ENCODE assay signal across 1 cellular context in the genomic region with DNA sequence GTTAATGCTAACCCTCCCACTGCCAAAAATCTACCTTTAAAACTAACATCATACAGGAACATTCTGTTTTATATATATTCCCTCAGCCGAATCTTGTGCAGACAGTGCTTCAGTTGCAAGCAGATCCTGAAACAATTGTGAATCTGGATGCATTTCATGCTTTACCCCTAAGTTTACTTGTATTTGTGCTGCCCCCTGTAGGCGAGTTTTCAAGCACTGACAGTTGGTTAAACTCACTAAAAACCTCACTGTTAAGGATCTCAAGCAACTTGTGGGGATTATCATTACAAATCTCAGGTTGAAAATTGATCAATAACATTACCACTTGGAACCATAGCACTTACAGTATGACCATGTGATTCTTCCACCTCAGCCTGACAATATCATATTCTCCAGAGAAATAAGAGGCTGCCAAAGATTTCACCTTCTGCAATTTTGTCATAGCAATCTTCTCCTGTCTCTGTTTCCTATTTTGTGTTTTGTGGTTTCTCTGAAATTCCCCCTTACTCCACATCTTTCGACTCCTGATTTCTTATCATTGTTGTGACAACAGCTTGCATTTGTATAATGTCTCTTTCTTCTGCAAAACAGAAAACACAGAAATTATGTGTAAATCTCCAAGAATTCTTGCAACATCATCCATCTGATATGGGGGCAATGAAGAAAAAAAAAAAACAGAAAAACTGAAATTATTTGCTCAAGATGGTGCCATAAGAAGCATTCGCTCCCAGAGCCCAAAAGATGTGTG.
TF ChIP-seq lines count a peak whose summit lies in the region.

No MANE protein-coding gene starts in this region.

TF ChIP-seq in GM23338, 12 proteins besides CTCF, POLR2A, EP300 and RAD21 (continued from another document):
- TF ChIP-seq, protein P1, sequence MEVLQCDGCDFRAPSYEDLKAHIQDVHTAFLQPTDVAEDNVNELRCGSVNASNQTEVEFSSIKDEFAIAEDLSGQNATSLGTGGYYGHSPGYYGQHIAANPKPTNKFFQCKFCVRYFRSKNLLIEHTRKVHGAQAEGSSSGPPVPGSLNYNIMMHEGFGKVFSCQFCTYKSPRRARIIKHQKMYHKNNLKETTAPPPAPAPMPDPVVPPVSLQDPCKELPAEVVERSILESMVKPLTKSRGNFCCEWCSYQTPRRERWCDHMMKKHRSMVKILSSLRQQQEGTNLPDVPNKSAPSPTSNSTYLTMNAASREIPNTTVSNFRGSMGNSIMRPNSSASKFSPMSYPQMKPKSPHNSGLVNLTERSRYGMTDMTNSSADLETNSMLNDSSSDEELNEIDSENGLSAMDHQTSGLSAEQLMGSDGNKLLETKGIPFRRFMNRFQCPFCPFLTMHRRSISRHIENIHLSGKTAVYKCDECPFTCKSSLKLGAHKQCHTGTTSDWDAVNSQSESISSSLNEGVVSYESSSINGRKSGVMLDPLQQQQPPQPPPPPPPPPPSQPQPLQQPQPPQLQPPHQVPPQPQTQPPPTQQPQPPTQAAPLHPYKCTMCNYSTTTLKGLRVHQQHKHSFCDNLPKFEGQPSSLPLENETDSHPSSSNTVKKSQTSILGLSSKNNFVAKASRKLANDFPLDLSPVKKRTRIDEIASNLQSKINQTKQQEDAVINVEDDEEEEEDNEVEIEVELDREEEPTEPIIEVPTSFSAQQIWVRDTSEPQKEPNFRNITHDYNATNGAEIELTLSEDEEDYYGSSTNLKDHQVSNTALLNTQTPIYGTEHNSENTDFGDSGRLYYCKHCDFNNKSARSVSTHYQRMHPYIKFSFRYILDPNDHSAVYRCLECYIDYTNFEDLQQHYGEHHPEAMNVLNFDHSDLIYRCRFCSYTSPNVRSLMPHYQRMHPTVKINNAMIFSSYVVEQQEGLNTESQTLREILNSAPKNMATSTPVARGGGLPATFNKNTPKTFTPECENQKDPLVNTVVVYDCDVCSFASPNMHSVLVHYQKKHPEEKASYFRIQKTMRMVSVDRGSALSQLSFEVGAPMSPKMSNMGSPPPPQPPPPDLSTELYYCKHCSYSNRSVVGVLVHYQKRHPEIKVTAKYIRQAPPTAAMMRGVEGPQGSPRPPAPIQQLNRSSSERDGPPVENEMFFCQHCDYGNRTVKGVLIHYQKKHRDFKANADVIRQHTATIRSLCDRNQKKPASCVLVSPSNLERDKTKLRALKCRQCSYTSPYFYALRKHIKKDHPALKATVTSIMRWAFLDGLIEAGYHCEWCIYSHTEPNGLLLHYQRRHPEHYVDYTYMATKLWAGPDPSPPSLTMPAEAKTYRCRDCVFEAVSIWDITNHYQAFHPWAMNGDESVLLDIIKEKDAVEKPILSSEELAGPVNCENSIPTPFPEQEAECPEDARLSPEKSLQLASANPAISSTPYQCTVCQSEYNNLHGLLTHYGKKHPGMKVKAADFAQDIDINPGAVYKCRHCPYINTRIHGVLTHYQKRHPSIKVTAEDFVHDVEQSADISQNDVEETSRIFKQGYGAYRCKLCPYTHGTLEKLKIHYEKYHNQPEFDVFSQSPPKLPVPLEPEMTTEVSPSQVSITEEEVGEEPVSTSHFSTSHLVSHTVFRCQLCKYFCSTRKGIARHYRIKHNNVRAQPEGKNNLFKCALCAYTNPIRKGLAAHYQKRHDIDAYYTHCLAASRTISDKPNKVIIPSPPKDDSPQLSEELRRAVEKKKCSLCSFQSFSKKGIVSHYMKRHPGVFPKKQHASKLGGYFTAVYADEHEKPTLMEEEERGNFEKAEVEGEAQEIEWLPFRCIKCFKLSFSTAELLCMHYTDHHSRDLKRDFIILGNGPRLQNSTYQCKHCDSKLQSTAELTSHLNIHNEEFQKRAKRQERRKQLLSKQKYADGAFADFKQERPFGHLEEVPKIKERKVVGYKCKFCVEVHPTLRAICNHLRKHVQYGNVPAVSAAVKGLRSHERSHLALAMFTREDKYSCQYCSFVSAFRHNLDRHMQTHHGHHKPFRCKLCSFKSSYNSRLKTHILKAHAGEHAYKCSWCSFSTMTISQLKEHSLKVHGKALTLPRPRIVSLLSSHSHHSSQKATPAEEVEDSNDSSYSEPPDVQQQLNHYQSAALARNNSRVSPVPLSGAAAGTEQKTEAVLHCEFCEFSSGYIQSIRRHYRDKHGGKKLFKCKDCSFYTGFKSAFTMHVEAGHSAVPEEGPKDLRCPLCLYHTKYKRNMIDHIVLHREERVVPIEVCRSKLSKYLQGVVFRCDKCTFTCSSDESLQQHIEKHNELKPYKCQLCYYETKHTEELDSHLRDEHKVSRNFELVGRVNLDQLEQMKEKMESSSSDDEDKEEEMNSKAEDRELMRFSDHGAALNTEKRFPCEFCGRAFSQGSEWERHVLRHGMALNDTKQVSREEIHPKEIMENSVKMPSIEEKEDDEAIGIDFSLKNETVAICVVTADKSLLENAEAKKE (CRISPR knock-in tag; IDR thresholded peaks at IDR 0.05): no peak
